Comparison of ENCODE assay signal across 28 cellular contexts in the genomic region with DNA sequence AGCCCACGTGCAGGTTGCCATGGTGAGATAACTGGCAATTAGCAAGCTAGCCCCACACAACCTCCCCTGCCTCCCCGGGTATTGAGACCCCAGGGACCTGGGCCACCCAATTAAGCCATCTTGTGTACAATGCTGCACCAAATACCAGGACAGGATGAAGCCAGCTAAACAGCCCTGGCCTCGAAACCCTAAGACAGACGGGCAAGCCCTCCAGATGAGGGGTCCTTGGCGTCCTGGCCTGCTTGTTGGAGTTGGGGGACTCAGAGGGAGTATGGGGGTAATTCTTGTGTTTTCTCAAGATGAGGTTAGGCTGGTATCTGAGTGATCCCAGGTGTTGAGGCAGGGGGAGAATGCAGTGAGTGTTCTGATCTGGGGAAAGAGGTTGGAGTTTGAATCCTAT. TPM values are rescaled to one million over a fixed set of nuclear protein-coding genes. Genes with fewer than 3 reads are reported as not detected.
"Had no signal": no experiment of that assay in that cellular context is flagged by ENCODE, and none has a peak within 500 bp of the region (broad histone marks: within the 10 kb centered on the region; RNA-seq: fewer than 3 reads in every experiment).

No MANE protein-coding gene starts in this region.

- H3K27ac Mint-ChIP-seq: activated CD4-positive, alpha-beta memory T cell treated with anti-CD3 and anti-CD28 coated beads, Interleukin-2, amount 10 ng/mL, durations not matched to agents 7 days and 5 days; activated CD4-positive, alpha-beta T cell treated with anti-CD3 and anti-CD28 coated beads for 36 hours; activated naive CD4-positive, alpha-beta T cell treated with anti-CD3 and anti-CD28 coated beads, Interleukin-2, amount 50 U/mL, for 24 hours; IgD-negative memory B cell had no signal

- H3K36me3 Mint-ChIP-seq: activated naive CD4-positive, alpha-beta T cell treated with anti-CD3 and anti-CD28 coated beads, Interleukin-2, amount 50 U/mL, for 24 hours; IgD-negative memory B cell had no signal

- ATAC-seq: activated CD4-positive, alpha-beta T cell treated with anti-CD3 and anti-CD28 coated beads for 36 hours; SK-N-SH treated with all-trans-retinoic acid at 6 μM for 48 hours had no signal

- H3K4me3 ChIP-seq: breast epithelium, Peyer's patch, SJCRH30 had no signal

- DNase-seq: activated CD4-positive, alpha-beta memory T cell treated with anti-CD3 and anti-CD28 coated beads, Interleukin-2, amount 10 ng/mL, durations not matched to agents 7 days and 5 days; activated CD4-positive, alpha-beta T cell treated with anti-CD3 and anti-CD28 coated beads for 36 hours; activated CD4-positive, alpha-beta T cell treated with anti-CD3 and anti-CD28 coated beads, Interleukin-2, amount 50 U/mL, for 1 hour; activated CD8-positive, alpha-beta memory T cell treated with anti-CD3 and anti-CD28 coated beads, Interleukin-2, amount 50 U/mL, for 4 hours; aorta; caudate nucleus; NCI-H1092 treated with DMSO at 0.1 percent for 48 hours; NCI-H1417 treated with DMSO at 0.1 percent for 48 hours; NCI-H187; NCI-H2081 treated with DMSO at 0.1 percent for 48 hours; NCI-H226; NCI-H526; NK-92 treated with Interleukin-12 subunit alpha and Interleukin-12 subunit beta, amount 100 ng/mL, for 24 hours; Peyer's patch; Right ventricle myocardium superior; SJCRH30; SW 1271; T-helper 9 cell had no signal

- H3K4me1 ChIP-seq: breast epithelium, Peyer's patch had no signal

- H3K27ac ChIP-seq: breast epithelium, KMS-11, Peyer's patch, RWPE1, SJCRH30 had no signal

- H3K9me3 ChIP-seq: breast epithelium, Peyer's patch, SJCRH30 had no signal

- H3K4me1 Mint-ChIP-seq: activated CD4-positive, alpha-beta memory T cell treated with anti-CD3 and anti-CD28 coated beads, Interleukin-2, amount 10 ng/mL, durations not matched to agents 7 days and 5 days; activated CD4-positive, alpha-beta T cell treated with anti-CD3 and anti-CD28 coated beads for 36 hours; activated naive CD4-positive, alpha-beta T cell treated with anti-CD3 and anti-CD28 coated beads, Interleukin-2, amount 50 U/mL, for 24 hours had no signal

- FAIRE-seq: TTC549 had no signal

- H3K27me3 Mint-ChIP-seq: activated CD4-positive, alpha-beta memory T cell treated with anti-CD3 and anti-CD28 coated beads, Interleukin-2, amount 10 ng/mL, durations not matched to agents 7 days and 5 days; activated CD4-positive, alpha-beta T cell treated with anti-CD3 and anti-CD28 coated beads for 36 hours; activated naive CD4-positive, alpha-beta T cell treated with anti-CD3 and anti-CD28 coated beads, Interleukin-2, amount 50 U/mL, for 24 hours; IgD-negative memory B cell had no signal

- H3K27me3 ChIP-seq: breast epithelium, Peyer's patch, SJCRH30 had no signal

- H3K9ac ChIP-seq: KMS-11 had no signal

- H3K9me3 Mint-ChIP-seq: activated CD4-positive, alpha-beta memory T cell treated with anti-CD3 and anti-CD28 coated beads, Interleukin-2, amount 10 ng/mL, durations not matched to agents 7 days and 5 days; activated naive CD4-positive, alpha-beta T cell treated with anti-CD3 and anti-CD28 coated beads, Interleukin-2, amount 50 U/mL, for 24 hours; IgD-negative memory B cell had no signal

- H3K36me3 ChIP-seq: breast epithelium, Peyer's patch had no signal

- H3K4me2 ChIP-seq: KMS-11 had no signal

- H3K4me3 Mint-ChIP-seq: activated CD4-positive, alpha-beta memory T cell treated with anti-CD3 and anti-CD28 coated beads, Interleukin-2, amount 10 ng/mL, durations not matched to agents 7 days and 5 days; activated CD4-positive, alpha-beta T cell treated with anti-CD3 and anti-CD28 coated beads for 36 hours; activated naive CD4-positive, alpha-beta T cell treated with anti-CD3 and anti-CD28 coated beads, Interleukin-2, amount 50 U/mL, for 24 hours; IgD-negative memory B cell had no signal

RNA-seq across cellular contexts. Expression of a gene that starts 47.8 kb away (rescaled TPM):
- total RNA-seq: cerebellum, MCF 10A, NCI-H460, Right ventricle myocardium superior had no signal
- polyA plus RNA-seq: IgD-negative memory B cell had no signal

RNA-seq across cellular contexts. Expression of a gene that starts 48.8 kb away (rescaled TPM):
- polyA plus RNA-seq: IgD-negative memory B cell had no signal
